In the genomic region with DNA sequence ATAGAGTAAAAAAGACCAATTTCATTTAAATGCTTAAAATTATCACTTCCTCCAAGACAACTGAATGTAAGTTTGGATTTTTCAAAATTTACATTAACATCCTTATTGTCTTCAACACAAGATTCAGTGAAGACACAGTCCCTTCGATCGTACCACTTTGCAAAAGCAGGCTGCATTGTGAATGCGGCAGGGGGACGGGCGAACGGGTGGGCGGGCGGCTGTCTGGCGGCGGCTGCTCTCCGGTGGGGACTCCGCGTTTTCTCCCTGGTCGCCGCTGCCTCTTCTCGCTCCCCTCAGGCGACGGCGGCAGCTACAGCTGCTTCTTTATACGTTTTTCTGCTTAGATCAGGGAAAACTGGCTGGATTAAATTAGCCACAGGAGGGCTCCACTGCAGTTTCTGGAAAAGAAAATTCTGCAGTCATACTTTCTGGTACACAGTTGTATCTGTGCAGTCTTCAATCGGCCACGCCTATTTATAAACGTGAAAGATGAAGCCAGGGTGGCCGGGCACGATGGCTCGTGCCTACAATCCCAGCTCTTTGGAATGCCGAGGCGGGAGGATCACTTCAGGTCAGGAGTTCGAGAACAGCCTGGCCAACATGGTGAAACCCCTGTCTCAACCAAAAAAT, we compare ENCODE assay signal across 9 cellular contexts. TPM values are rescaled to one million over a fixed set of nuclear protein-coding genes. Genes with fewer than 3 reads are reported as not detected.
DNase-seq lines count a peak whose midpoint lies in the region; ATAC-seq, FAIRE-seq and TF ChIP-seq lines count a peak whose summit lies in the region.
"Had no signal": no experiment of that assay in that cellular context is flagged by ENCODE, and none has a peak within 500 bp of the region (broad histone marks: within the 10 kb centered on the region; RNA-seq: fewer than 3 reads in every experiment).

No MANE protein-coding gene starts in this region.

- H3K79me2 ChIP-seq in DOHH2 (ENCODE audit: control insufficient read depth, low read length) (no peaks in the 10 kb centered on the region), keratinocyte (ENCODE audit: control insufficient read depth, insufficient read depth, low read length) (no peaks in the 10 kb centered on the region)

- TF ChIP-seq CTCF in DOHH2 (IDR thresholded peaks at IDR 0.05; ENCODE audit: low read depth, low read length, poor library complexity, severe bottlenecking) (peak; percentile 38), LNCAP (IDR thresholded peaks at IDR 0.05) (peak; percentile 66), cardiac fibroblast (IDR thresholded peaks at IDR 0.05; ENCODE audit: low read depth, low read length) (peak; percentile 62), keratinocyte (optimal IDR thresholded peaks at IDR 0.05 in 1 of 3, IDR thresholded peaks at IDR 0.05 in 1 of 3, conservative IDR thresholded peaks at IDR 0.05 in 1 of 3; ENCODE audit: extremely low read depth in 1 of 3, insufficient read depth in 2 of 3, low read length in 3 of 3) (peak; percentile 30 to 46 (median 39))

- peak overlapping the region; percentile 40 for H2AFZ ChIP-seq in keratinocyte (ENCODE audit: control insufficient read depth, low read length)

- in situ Hi-C loops in SK-MEL-5 (cut with HindIII; ENCODE audit: low pct_unique_long_range_greater_than_20kb, low sequenced_read_pairs) = no loop called here

- H3K9ac ChIP-seq in keratinocyte (ENCODE audit: control insufficient read depth, extremely low read depth, insufficient read depth, low read length) = no peak overlapping the region

- no peaks in the 10 kb centered on the region for H3K4me1 ChIP-seq in DOHH2 (ENCODE audit: control insufficient read depth, low read length)
- H3K4me1 ChIP-seq in keratinocyte (ENCODE audit: control insufficient read depth, extremely low read depth, insufficient read depth, low read length) = peaks cover 18% of the 10 kb centered on the region

- H3F3A ChIP-seq in DOHH2 (ENCODE audit: control insufficient read depth, insufficient read depth) = no peaks in the 10 kb centered on the region

- H3K36me3 ChIP-seq in DOHH2 (ENCODE audit: control insufficient read depth, low read length) (no peaks in the 10 kb centered on the region), keratinocyte (ENCODE audit: control insufficient read depth in 2 of 2, extremely low read depth in 1 of 2, insufficient read depth in 2 of 2, low read length in 2 of 2) (no peaks in the 10 kb centered on the region)

- peak; percentile 91 for DNase-seq in SK-MEL-5 (ENCODE audit: low read depth, low spot score)
- peak; percentile 67 to 78 for DNase-seq in cardiac fibroblast (ENCODE audit: low read depth in 2 of 2)
- DNase-seq in keratinocyte (ENCODE audit: low read depth, low spot score) = peak; percentile 17
- peak; percentile 35 for DNase-seq in stimulated activated CD4-positive, alpha-beta T cell treated with anti-CD3 and anti-CD28 coated beads, Interleukin-15, amount 100 ng/mL, for 24 hours

- dilution Hi-C loops in keratinocyte (cut with MboI; ENCODE audit: extremely low pct_ligation_motif_present, low sequenced_read_pairs) = no loop called here

- FAIRE-seq in keratinocyte (lab: Jason Lieb, UNC) = no peak
- FAIRE-seq: TTC549 had no signal

- H3K27me3 ChIP-seq in DOHH2 (ENCODE audit: control insufficient read depth, low read length) (peaks cover 12% of the 10 kb centered on the region; the same call in 1 of the 2 replicates), keratinocyte (ENCODE audit: control insufficient read depth, extremely low read depth, insufficient read depth, low read length) (no peaks in the 10 kb centered on the region)

- H3K4me3 ChIP-seq in DOHH2 (ENCODE audit: low read length) (no peak overlapping the region), cardiac fibroblast (replicated peaks in 1 of 2; ENCODE audit: low read depth in 2 of 2, low read length in 2 of 2) (peak overlapping the region; percentile 26 to 50), keratinocyte (ENCODE audit: control insufficient read depth in 2 of 3, extremely low read depth in 1 of 3, insufficient read depth in 2 of 3, low read depth in 1 of 3, low read length in 3 of 3) (peak overlapping the region in 2 of 3 experiments; percentile 32 to 47)

- H4K20me1 ChIP-seq in DOHH2 (ENCODE audit: control insufficient read depth, insufficient read depth, low read depth, low read length) (no peaks in the 10 kb centered on the region), keratinocyte (ENCODE audit: control insufficient read depth, extremely low read depth, insufficient read depth, low read length) (no peaks in the 10 kb centered on the region)

- ATAC-seq in HG02981 (IDR thresholded peaks at IDR 0.05; ENCODE audit: unreplicated experiment) = no peak
- ATAC-seq in HG03571 (IDR thresholded peaks at IDR 0.05; ENCODE audit: unreplicated experiment) = no peak

- H3K9me1 ChIP-seq in keratinocyte (ENCODE audit: control insufficient read depth, extremely low read depth, insufficient read depth, low read length) = no peaks in the 10 kb centered on the region

- H3K4me2 ChIP-seq in DOHH2 (ENCODE audit: low read length) (no peak overlapping the region), keratinocyte (ENCODE audit: control insufficient read depth, extremely low read depth, insufficient read depth, low read depth, low read length) (peak overlapping the region; percentile 81)

- H3K27ac ChIP-seq in DOHH2 (ENCODE audit: low read depth, low read length) (no peak overlapping the region), keratinocyte (ENCODE audit: control insufficient read depth, insufficient read depth, low read length) (peak overlapping the region; percentile 12)

- no peaks in the 10 kb centered on the region for H3K9me2 ChIP-seq in DOHH2 (replicated peaks; ENCODE audit: control insufficient read depth, low read length)

- H3K9me3 ChIP-seq in DOHH2 (ENCODE audit: control insufficient read depth, insufficient read depth, low read length) (no peaks in the 10 kb centered on the region), keratinocyte (ENCODE audit: control insufficient read depth, low read depth, low read length) (no peaks in the 10 kb centered on the region)

RNA-seq across cellular contexts. Expression of a gene that starts 33.9 kb away (rescaled TPM):
- total RNA-seq in SK-MEL-5 (2014; rRNA removed; shearing (Covaris generic)) = 30.6 and 31.7 TPM in 2 replicates
- 28.0 and 51.1 TPM in 2 replicates for polyA plus RNA-seq in SK-MEL-5 (2015; cell fraction: cytosol; rRNA removed)
- 27.9 and 54.9 TPM in 2 replicates for polyA plus RNA-seq in SK-MEL-5 (2015; cell fraction: nucleus; rRNA removed)
- polyA plus RNA-seq in keratinocyte = 7.3 to 19.1 TPM (median 15.7 TPM) in 3 replicates
- polyA plus RNA-seq in keratinocyte (2011; ENCODE audit: low read depth) = 7.5 TPM
- 9.7 and 16.2 TPM in 2 replicates for polyA plus RNA-seq in keratinocyte (2011; cell fraction: cytosol; rRNA removed)
- 8.3 and 13.1 TPM in 2 replicates for polyA plus RNA-seq in keratinocyte (2011; cell fraction: nucleus; rRNA removed)
- 11.6 and 15.2 TPM in 2 replicates for polyA plus RNA-seq in keratinocyte (2012; ENCODE audit: low replicate concordance)
- 1.2 to 4.1 TPM (median 2.5 TPM) in 3 replicates for polyA minus RNA-seq in keratinocyte
- polyA minus RNA-seq in keratinocyte (2011; cell fraction: cytosol; rRNA and poly(A)+ RNA removed) = 5.6 TPM
- 0.63 and 4.9 TPM in 2 replicates for polyA minus RNA-seq in keratinocyte (2011; cell fraction: nucleus; rRNA and poly(A)+ RNA removed)

Comparison
In these comparisons a context has a peak if more than half of its experiments do, and no peak if none do; other contexts are left out.
1. DNase-seq: peak in every context shown above with its lines; median percentile 91 in SK-MEL-5; 72 in cardiac fibroblast; 35 in stimulated activated CD4-positive, alpha-beta T cell treated with anti-CD3 and anti-CD28 coated beads, Interleukin-15, amount 100 ng/mL, for 24 hours; 17 in keratinocyte.